ENCODE assay signal across 22 cellular contexts in genomic region chr2:49278141-49278540, GRCh38.
"Had no signal": no experiment of that assay in that cellular context is flagged by ENCODE, and none has a peak within 500 bp of the region (broad histone marks: within the 10 kb centered on the region; RNA-seq: fewer than 3 reads in every experiment).

No MANE protein-coding gene starts in this region.

- DNase-seq: cortex of kidney; effector CD4-positive, alpha-beta T cell; hypothalamus; immature natural killer cell; islet precursor cell; kidney glomerular epithelial cell; left ventricle myocardium superior; natural killer cell; pancreas; retina; right lobe of liver; small intestine; stimulated activated CD4-positive, alpha-beta T cell treated with anti-CD3 and anti-CD28 coated beads, Interleukin-15, amount 100 ng/mL, for 24 hours; stimulated activated CD4-positive, alpha-beta T cell treated with anti-CD3 and anti-CD28 coated beads, Interleukin-2, amount 100 ng/mL, for 48 hours; stimulated activated CD8-positive, alpha-beta memory T cell treated with anti-CD3 and anti-CD28 coated beads, Interleukin-4, amount 100 ng/mL, for 48 hours; stimulated activated naive CD4-positive, alpha-beta T cell; stimulated activated naive CD8-positive, alpha-beta T cell treated with anti-CD3 and anti-CD28 coated beads, Interleukin-15, amount 100 ng/mL, for 72 hours; upper lobe of left lung had no signal

- H3K27ac ChIP-seq: neutrophil, pancreas, right lobe of liver, thoracic aorta, tibial nerve, upper lobe of left lung had no signal

- ATAC-seq: left ventricle myocardium superior; natural killer cell; pancreas; right lobe of liver; stimulated activated naive CD8-positive, alpha-beta T cell treated with anti-CD3 and anti-CD28 coated beads, Interleukin-15, amount 100 ng/mL, for 72 hours had no signal

- H3K27me3 ChIP-seq: neutrophil, pancreas, right lobe of liver, tibial nerve, upper lobe of left lung had no signal

- H3K4me1 ChIP-seq: pancreas, right lobe of liver, tibial nerve, upper lobe of left lung had no signal

- H3K36me3 ChIP-seq: neutrophil, pancreas, right lobe of liver, thoracic aorta, tibial nerve, upper lobe of left lung had no signal

- H3K4me3 ChIP-seq: lung, pancreas, right lobe of liver, thoracic aorta, tibial nerve, upper lobe of left lung had no signal

- H3K9me3 ChIP-seq: neutrophil, pancreas, right lobe of liver, thoracic aorta had no signal
